Comparison of ENCODE assay signal across 28 cellular contexts in genomic region chr12:11917501-11917900, GRCh38.
"Had no signal": no experiment of that assay in that cellular context is flagged by ENCODE, and none has a peak within 500 bp of the region (broad histone marks: within the 10 kb centered on the region; RNA-seq: fewer than 3 reads in every experiment).

No MANE protein-coding gene starts in this region.

- H3K9me3 Mint-ChIP-seq: activated T-cell treated with anti-CD3 and anti-CD28 coated beads, Interleukin-2, amount 50 U/mL, for 24 hours; activated T-cell treated with anti-CD3 and anti-CD28 coated beads, Interleukin-2, amount 50 U/mL, for 72 hours; central memory CD8-positive, alpha-beta T cell; dendritic cell treated with granulocyte-macrophage colony-stimulating factor and Interleukin-4, amounts not matched to agents 40 ng/mL and 50 ng/mL, for 4 days; WTC11 had no signal

- H3K27ac Mint-ChIP-seq: activated CD4-positive, alpha-beta memory T cell treated with anti-CD3 and anti-CD28 coated beads for 36 hours; activated CD8-positive, alpha-beta memory T cell treated with anti-CD3 and anti-CD28 coated beads, Interleukin-2, amount 10 ng/mL, durations not matched to agents 7 days and 5 days; activated CD8-positive, alpha-beta T cell treated with anti-CD3 and anti-CD28 coated beads, Interleukin-2, amount 10 ng/mL, durations not matched to agents 7 days and 5 days; activated naive CD8-positive, alpha-beta T cell treated with anti-CD3 and anti-CD28 coated beads, Interleukin-2, amount 10 ng/mL, durations not matched to agents 7 days and 5 days; activated T-cell treated with anti-CD3 and anti-CD28 coated beads, Interleukin-2, amount 50 U/mL, for 24 hours; activated T-cell treated with anti-CD3 and anti-CD28 coated beads, Interleukin-2, amount 50 U/mL, for 72 hours; dendritic cell treated with granulocyte-macrophage colony-stimulating factor and Interleukin-4, amounts not matched to agents 40 ng/mL and 50 ng/mL, for 4 days; T-helper 17 cell; WTC11 had no signal

- H3K4me1 ChIP-seq: esophagus muscularis mucosa, foreskin keratinocyte, gastrocnemius medialis, heart left ventricle had no signal

- H3K27me3 ChIP-seq: brain microvascular endothelial cell, dorsolateral prefrontal cortex, esophagus muscularis mucosa, gastrocnemius medialis, heart left ventricle had no signal

- H3K27me3 Mint-ChIP-seq: activated CD4-positive, alpha-beta memory T cell treated with anti-CD3 and anti-CD28 coated beads for 36 hours; activated T-cell treated with anti-CD3 and anti-CD28 coated beads, Interleukin-2, amount 50 U/mL, for 24 hours; dendritic cell treated with granulocyte-macrophage colony-stimulating factor and Interleukin-4, amounts not matched to agents 40 ng/mL and 50 ng/mL, for 4 days; T-helper 17 cell had no signal

- H3K4me3 Mint-ChIP-seq: activated CD4-positive, alpha-beta memory T cell treated with anti-CD3 and anti-CD28 coated beads for 36 hours; activated CD8-positive, alpha-beta memory T cell treated with anti-CD3 and anti-CD28 coated beads, Interleukin-2, amount 10 ng/mL, durations not matched to agents 7 days and 5 days; activated CD8-positive, alpha-beta T cell treated with anti-CD3 and anti-CD28 coated beads, Interleukin-2, amount 10 ng/mL, durations not matched to agents 7 days and 5 days; activated naive CD4-positive, alpha-beta T cell treated with anti-CD3 and anti-CD28 coated beads, Interleukin-2, amount 10 ng/mL, durations not matched to agents 7 days and 5 days; activated naive CD8-positive, alpha-beta T cell treated with anti-CD3 and anti-CD28 coated beads, Interleukin-2, amount 10 ng/mL, durations not matched to agents 7 days and 5 days; activated T-cell treated with anti-CD3 and anti-CD28 coated beads, Interleukin-2, amount 50 U/mL, for 24 hours; activated T-cell treated with anti-CD3 and anti-CD28 coated beads, Interleukin-2, amount 50 U/mL, for 72 hours; central memory CD8-positive, alpha-beta T cell; dendritic cell treated with granulocyte-macrophage colony-stimulating factor and Interleukin-4, amounts not matched to agents 40 ng/mL and 50 ng/mL, for 4 days; T-helper 17 cell; WTC11 had no signal

- ATAC-seq: activated CD8-positive, alpha-beta memory T cell treated with anti-CD3 and anti-CD28 coated beads, Interleukin-2, amount 10 ng/mL, durations not matched to agents 7 days and 5 days; activated CD8-positive, alpha-beta T cell treated with anti-CD3 and anti-CD28 coated beads, Interleukin-2, amount 10 ng/mL, durations not matched to agents 7 days and 5 days; foreskin keratinocyte; gastrocnemius medialis; heart left ventricle; T-helper 17 cell; WTC11 had no signal

- H3K4me1 Mint-ChIP-seq: activated CD8-positive, alpha-beta memory T cell treated with anti-CD3 and anti-CD28 coated beads, Interleukin-2, amount 10 ng/mL, durations not matched to agents 7 days and 5 days; central memory CD8-positive, alpha-beta T cell had no signal

- H3K9me3 ChIP-seq: esophagus muscularis mucosa, gastrocnemius medialis, heart left ventricle had no signal

- DNase-seq: activated CD4-positive, alpha-beta memory T cell treated with anti-CD3 and anti-CD28 coated beads for 36 hours; activated CD4-positive, alpha-beta T cell treated with anti-CD3 and anti-CD28 coated beads for 1 hour; activated CD4-positive, alpha-beta T cell treated with anti-CD3 and anti-CD28 coated beads for 4 hours; activated CD8-positive, alpha-beta memory T cell treated with anti-CD3 and anti-CD28 coated beads, Interleukin-2, amount 10 ng/mL, durations not matched to agents 7 days and 5 days; activated CD8-positive, alpha-beta memory T cell treated with anti-CD3 and anti-CD28 coated beads, Interleukin-2, amount 50 U/mL, for 4 hours; activated CD8-positive, alpha-beta T cell treated with anti-CD3 and anti-CD28 coated beads, Interleukin-2, amount 10 ng/mL, durations not matched to agents 7 days and 5 days; activated gamma-delta T cell; activated naive CD4-positive, alpha-beta T cell; activated naive CD4-positive, alpha-beta T cell treated with anti-CD3 and anti-CD28 coated beads, Interleukin-2, amount 10 ng/mL, durations not matched to agents 7 days and 5 days; activated naive CD8-positive, alpha-beta T cell treated with anti-CD3 and anti-CD28 coated beads, Interleukin-2, amount 10 ng/mL, durations not matched to agents 7 days and 5 days; activated T-cell treated with anti-CD3 and anti-CD28 coated beads, Interleukin-2, amount 50 U/mL, for 24 hours; activated T-cell treated with anti-CD3 and anti-CD28 coated beads, Interleukin-2, amount 50 U/mL, for 72 hours; anterior cingulate cortex; brain microvascular endothelial cell; dorsolateral prefrontal cortex; effector memory CD4-positive, alpha-beta T cell; erythroblast; foreskin keratinocyte; gastrocnemius medialis; glutamatergic neuron; heart left ventricle; T-helper 1 cell; T-helper 17 cell had no signal

- H3K4me3 ChIP-seq: coronary artery, dorsolateral prefrontal cortex, esophagus muscularis mucosa, gastrocnemius medialis, heart left ventricle had no signal

- H3K27ac ChIP-seq: brain microvascular endothelial cell, coronary artery, dorsolateral prefrontal cortex, esophagus muscularis mucosa, foreskin keratinocyte, gastrocnemius medialis, heart left ventricle had no signal

- H3K36me3 Mint-ChIP-seq: activated CD8-positive, alpha-beta memory T cell treated with anti-CD3 and anti-CD28 coated beads, Interleukin-2, amount 10 ng/mL, durations not matched to agents 7 days and 5 days; activated naive CD4-positive, alpha-beta T cell treated with anti-CD3 and anti-CD28 coated beads, Interleukin-2, amount 10 ng/mL, durations not matched to agents 7 days and 5 days; activated naive CD8-positive, alpha-beta T cell treated with anti-CD3 and anti-CD28 coated beads, Interleukin-2, amount 10 ng/mL, durations not matched to agents 7 days and 5 days; WTC11 had no signal

- H3K36me3 ChIP-seq: brain microvascular endothelial cell, esophagus muscularis mucosa, gastrocnemius medialis, heart left ventricle had no signal
